ENCODE assay signal across 2 cellular contexts in genomic region chr5:32195265-32195664, GRCh38.
TF ChIP-seq lines count a peak whose summit lies in the region.

No MANE protein-coding gene starts in this region.

TF ChIP-seq in HEK293, 187 proteins besides CTCF, POLR2A, EP300 and RAD21 (continued from another document):
- no peak for TF ChIP-seq PBX3 (CRISPR knock-in tag; IDR thresholded peaks at IDR 0.05)
- no peak for TF ChIP-seq ZNF114 (tag by site-specific recombination; IDR thresholded peaks at IDR 0.05)
- TF ChIP-seq ZNF18 (tag by site-specific recombination; IDR thresholded peaks at IDR 0.05): peak; percentile 76; the same call in 1 of the 2 replicates
- TF ChIP-seq ZNF221 (tag by site-specific recombination; IDR thresholded peaks at IDR 0.05; ENCODE audit: borderline replicate concordance): no peak
- no peak for TF ChIP-seq ZNF473 (tag by site-specific recombination; IDR thresholded peaks at IDR 0.05)
TF ChIP-seq in HEK293: peak in this region for 1.

TF ChIP-seq in HepG2, 621 proteins besides CTCF, POLR2A, EP300 and RAD21:
- TF ChIP-seq HIC2 (CRISPR knock-in tag; IDR thresholded peaks at IDR 0.05; ENCODE audit: low read depth): no peak
- TF ChIP-seq ZNF788 (CRISPR knock-in tag; IDR thresholded peaks at IDR 0.05; ENCODE audit: borderline replicate concordance): no peak
- no peak for TF ChIP-seq ZBTB21 (CRISPR knock-in tag; IDR thresholded peaks at IDR 0.05)
- no peak for TF ChIP-seq RARG (CRISPR knock-in tag; IDR thresholded peaks at IDR 0.05; ENCODE audit: low read depth)
- no peak for TF ChIP-seq NRL (CRISPR knock-in tag; IDR thresholded peaks at IDR 0.05; ENCODE audit: borderline replicate concordance)
- TF ChIP-seq NFIB (CRISPR knock-in tag; IDR thresholded peaks at IDR 0.05; ENCODE audit: borderline replicate concordance): no peak
- no peak for TF ChIP-seq CCDC6 (CRISPR knock-in tag; IDR thresholded peaks at IDR 0.05)
- no peak for TF ChIP-seq TGIF2 (CRISPR knock-in tag; IDR thresholded peaks at IDR 0.05)
- TF ChIP-seq HMG20A (CRISPR knock-in tag; IDR thresholded peaks at IDR 0.05; ENCODE audit: borderline replicate concordance): no peak
- TF ChIP-seq ZNF331 (CRISPR knock-in tag; IDR thresholded peaks at IDR 0.05): no peak
- TF ChIP-seq HNRNPL (IDR thresholded peaks at IDR 0.05; ENCODE audit: low read depth, low read length): no peak
- TF ChIP-seq ZBTB1 (CRISPR knock-in tag; IDR thresholded peaks at IDR 0.05; ENCODE audit: borderline replicate concordance): no peak
- TF ChIP-seq AHR (CRISPR knock-in tag; IDR thresholded peaks at IDR 0.05): no peak
- no peak for TF ChIP-seq HBP1 (CRISPR knock-in tag; IDR thresholded peaks at IDR 0.05; ENCODE audit: low read depth)
- no peak for TF ChIP-seq ZNF768 (CRISPR knock-in tag; IDR thresholded peaks at IDR 0.05)
- no peak for TF ChIP-seq KLF16 (CRISPR knock-in tag; IDR thresholded peaks at IDR 0.05)
- no peak for TF ChIP-seq ZNF777 (CRISPR knock-in tag; IDR thresholded peaks at IDR 0.05)
- no peak for TF ChIP-seq ZNF484 (CRISPR knock-in tag; IDR thresholded peaks at IDR 0.05; ENCODE audit: borderline replicate concordance, low read depth)
- TF ChIP-seq NBN (conservative IDR thresholded peaks at IDR 0.05): no peak
